ENCODE assay signal across 16 cellular contexts in genomic region chr20:18805881-18806280, GRCh38. TPM values are rescaled to one million over a fixed set of nuclear protein-coding genes. Genes with fewer than 3 reads are reported as not detected.
DNase-seq lines count a peak whose midpoint lies in the region; TF ChIP-seq lines count a peak whose summit lies in the region.
"Had no signal": no experiment of that assay in that cellular context is flagged by ENCODE, and none has a peak within 500 bp of the region (broad histone marks: within the 10 kb centered on the region; RNA-seq: fewer than 3 reads in every experiment).

No MANE protein-coding gene starts in this region.

- no peak overlapping the region for H2AFZ ChIP-seq in osteoblast (ENCODE audit: low read length)

- H3K27me3 ChIP-seq in osteoblast (ENCODE audit: insufficient read depth, low read length): no peaks in the 10 kb centered on the region

- H3K4me2 ChIP-seq in osteoblast (ENCODE audit: insufficient read depth, low read length): no peak overlapping the region

- H3K4me1 ChIP-seq in osteoblast (ENCODE audit: insufficient read depth, low read length): no peaks in the 10 kb centered on the region
- H3K4me1 ChIP-seq: prostate gland had no signal

- H3K27ac ChIP-seq in epithelial cell of prostate: peak overlapping the region; percentile 33
- no peak overlapping the region for H3K27ac ChIP-seq in osteoblast (ENCODE audit: low read depth, low read length)
- H3K27ac ChIP-seq: prostate gland had no signal

- H3K9me3 ChIP-seq in osteoblast (ENCODE audit: low read depth, low read length): no peaks in the 10 kb centered on the region
- H3K9me3 ChIP-seq: prostate gland had no signal

- TF ChIP-seq CTCF in osteoblast (IDR thresholded peaks at IDR 0.05; ENCODE audit: extremely low read depth, low read depth, low read length): no peak

- no peak overlapping the region for H3K4me3 ChIP-seq in osteoblast (ENCODE audit: insufficient read depth, low read length)
- H3K4me3 ChIP-seq: prostate gland had no signal

- no peaks in the 10 kb centered on the region for H3K36me3 ChIP-seq in osteoblast (ENCODE audit: insufficient read depth, low read length)
- H3K36me3 ChIP-seq: prostate gland had no signal

- DNase-seq in A172 (ENCODE audit: low spot score) (peak; percentile 69), EH (ENCODE audit: low read depth) (peak; percentile 55), NCI-H510A treated with DMSO at 0.1 percent for 48 hours (lab: John Stamatoyannopoulos, UW) (peak; percentile 56), epithelial cell of prostate (ENCODE audit: low read depth, low spot score) (peak; percentile 10), dermis blood vessel endothelial cell (no peak), osteoblast (ENCODE audit: insufficient read length, low spot score, missing footprints) (no peak), H4 (ENCODE audit: low spot score) (no peak)
- no peak for DNase-seq in activated naive CD4-positive, alpha-beta T cell (lab: John Stamatoyannopoulos, UW)
- DNase-seq: effector CD8-positive, alpha-beta T cell; glutamatergic neuron; NCI-H1092 treated with DMSO at 0.1 percent for 48 hours; NCI-H446; RPMI8226; T-helper 9 cell had no signal

- H3K79me2 ChIP-seq in osteoblast (ENCODE audit: insufficient read depth, low read length): no peaks in the 10 kb centered on the region

- H4K20me1 ChIP-seq in osteoblast (ENCODE audit: insufficient read depth, low read length): no peaks in the 10 kb centered on the region

RNA-seq across cellular contexts. Expression of gene SCP2D1, which starts 7.7 kb away (rescaled TPM):
- not detected in 2 replicates for total RNA-seq in A172 (2014; rRNA removed; shearing (Covaris generic))
- not detected in 2 replicates for total RNA-seq in dermis blood vessel endothelial cell
- 0.29 TPM in 1 of 2 replicates, not detected in the other for total RNA-seq in osteoblast
- not detected in 2 replicates for total RNA-seq in H4 (2014; rRNA removed; shearing (Covaris generic))
- total RNA-seq: B cell had no signal

Comparison
In these comparisons a context has a peak if more than half of its experiments do, and no peak if none do; other contexts are left out.
1. DNase-seq: peak in A172 (single experiment), EH (single experiment), NCI-H510A treated with DMSO at 0.1 percent for 48 hours (single experiment) and epithelial cell of prostate (single experiment); none in dermis blood vessel endothelial cell (single experiment), osteoblast (single experiment), H4 (single experiment) and activated naive CD4-positive, alpha-beta T cell (0 of 4).